In the genomic region with DNA sequence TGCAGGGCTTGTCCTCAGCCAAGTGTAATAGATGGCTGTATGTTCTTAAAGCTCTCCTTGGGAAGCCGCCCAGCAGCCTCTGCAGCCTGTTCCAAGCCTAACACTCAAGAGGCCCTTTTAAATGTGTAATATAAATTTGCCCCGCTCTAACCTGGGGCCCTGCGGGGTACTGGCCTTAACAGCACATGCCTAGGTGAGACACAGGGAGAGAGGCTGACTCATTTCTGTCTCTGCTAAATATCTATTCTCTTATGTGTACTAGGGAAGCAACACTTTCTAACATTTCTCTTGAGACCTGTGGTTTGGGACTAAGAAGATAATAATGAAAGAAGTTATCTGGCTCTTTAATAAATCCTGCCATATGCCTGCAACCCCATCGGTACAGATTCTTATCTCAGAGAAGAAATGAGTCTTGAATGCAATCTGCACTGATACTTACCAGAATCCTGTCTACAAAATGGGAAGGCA, we compare ENCODE assay signal across 12 cellular contexts. TPM values are rescaled to one million over a fixed set of nuclear protein-coding genes. Genes with fewer than 3 reads are reported as not detected.
DNase-seq lines count a peak whose midpoint lies in the region; ATAC-seq and TF ChIP-seq lines count a peak whose summit lies in the region.
"Had no signal": no experiment of that assay in that cellular context is flagged by ENCODE, and none has a peak within 500 bp of the region (broad histone marks: within the 10 kb centered on the region; RNA-seq: fewer than 3 reads in every experiment).

No MANE protein-coding gene starts in this region.

- peaks cover 6% of the 10 kb centered on the region for H3K36me3 Mint-ChIP-seq in MCF 10A (ENCODE audit: insufficient read depth, unreplicated experiment)

- no peaks in the 10 kb centered on the region for H3K36me3 ChIP-seq in breast epithelium
- no peaks in the 10 kb centered on the region for H3K36me3 ChIP-seq in fibroblast of lung (ENCODE audit: control insufficient read depth, insufficient read depth, low read length)
- H3K36me3 ChIP-seq in upper lobe of right lung: no peaks in the 10 kb centered on the region
- H3K36me3 ChIP-seq: tibial nerve had no signal

- ATAC-seq in HG03565 (IDR thresholded peaks at IDR 0.05; ENCODE audit: unreplicated experiment): peak; percentile 82
- ATAC-seq in upper lobe of right lung: peak; percentile 75
- ATAC-seq in left lobe of liver: no peak

- DNase-seq in MCF 10A (ENCODE audit: unreplicated experiment) (peak; percentile 75), breast epithelium (ENCODE audit: low spot score in 2 of 2) (no peak), fibroblast of lung (ENCODE audit: low read depth in 2 of 2) (peak; percentile 78 to 85), upper lobe of right lung (peak; percentile 70), left lobe of liver (ENCODE audit: low spot score) (no peak), cerebellar cortex (ENCODE audit: low spot score) (no peak)
- DNase-seq in activated CD4-positive, alpha-beta T cell treated with anti-CD3 and anti-CD28 coated beads, Interleukin-2, amount 50 U/mL, for 48 hours: no peak
- DNase-seq: ACHN; activated CD4-positive, alpha-beta T cell treated with anti-CD3 and anti-CD28 coated beads, Interleukin-2, amount 50 U/mL, for 4 hours had no signal

- H3K9ac ChIP-seq in fibroblast of lung (ENCODE audit: insufficient read depth, low read length): no peak overlapping the region

- BruUV-seq in MCF 10A (replicated peaks; lab: Mats Ljungman, UMichigan): no TSS peak

- intact Hi-C loops in MCF 10A (cut with micrococcal nuclease) (no loop called here), breast epithelium (cut with DNase I; ENCODE audit: low total_unique reads) (no loop called here), upper lobe of right lung (cut with DNase I) (no loop called here)

- POLR2A ChIA-PET in MCF 10A (lab: Yijun Ruan, JAX): interaction anchor here (0.6 to 39.3 kb wide), 5 partner anchors 4 to 519 kb away, joined by 3 to 1604 read pairs (median 5); a partner anchor contains a TSS

- H3K27ac Mint-ChIP-seq in MCF 10A (ENCODE audit: low read depth, unreplicated experiment): peak overlapping the region; percentile 88

- no peaks in the 10 kb centered on the region for H3K9me3 Mint-ChIP-seq in MCF 10A (ENCODE audit: unreplicated experiment)
- H3K9me3 Mint-ChIP-seq: central memory CD8-positive, alpha-beta T cell had no signal

- no peak overlapping the region for H3K27ac ChIP-seq in breast epithelium
- no peak overlapping the region for H3K27ac ChIP-seq in fibroblast of lung (ENCODE audit: insufficient read depth, low read length)
- peak overlapping the region; percentile 7 for H3K27ac ChIP-seq in upper lobe of right lung

- CTCF ChIA-PET in MCF 10A (lab: Yijun Ruan, JAX): interaction anchor here (0.7 to 13.4 kb wide), 3 partner anchors 8 to 19 kb away, joined by 3 to 171 read pairs (median 7); a partner anchor contains a TSS

- TF ChIP-seq CTCF in MCF 10A (IDR thresholded peaks at IDR 0.05; ENCODE audit: unreplicated experiment) (no peak), breast epithelium (IDR thresholded peaks at IDR 0.05) (no peak), fibroblast of lung (conservative IDR thresholded peaks at IDR 0.05 in 1 of 2, IDR thresholded peaks at IDR 0.05 in 1 of 2; ENCODE audit: low read depth in 1 of 2, low read length in 2 of 2) (no peak), upper lobe of right lung (IDR thresholded peaks at IDR 0.05) (no peak)

- H3K27me3 ChIP-seq in breast epithelium (no peaks in the 10 kb centered on the region), fibroblast of lung (ENCODE audit: control insufficient read depth, insufficient read depth, low read length) (no peaks in the 10 kb centered on the region), upper lobe of right lung (no peaks in the 10 kb centered on the region)
- H3K27me3 ChIP-seq: tibial nerve had no signal

- peaks cover 75% of the 10 kb centered on the region for H3K4me1 Mint-ChIP-seq in MCF 10A (ENCODE audit: insufficient read depth, unreplicated experiment)

- peak overlapping the region; percentile 18 for H3K4me2 ChIP-seq in fibroblast of lung (ENCODE audit: extremely low read depth, insufficient read depth, low read length)

- no peaks in the 10 kb centered on the region for H3K79me2 ChIP-seq in fibroblast of lung (ENCODE audit: control insufficient read depth, insufficient read depth, low read length)

- H3K4me1 ChIP-seq in breast epithelium (no peaks in the 10 kb centered on the region), fibroblast of lung (ENCODE audit: control insufficient read depth, extremely low read depth, insufficient read depth, low read length) (peaks cover 29% of the 10 kb centered on the region), upper lobe of right lung (peaks cover 48% of the 10 kb centered on the region)

- H4K20me1 ChIP-seq in fibroblast of lung (ENCODE audit: control insufficient read depth, extremely low read depth, insufficient read depth, low read length): no peaks in the 10 kb centered on the region

- peak overlapping the region; percentile 19 for H3K4me3 Mint-ChIP-seq in MCF 10A (ENCODE audit: unreplicated experiment)
- H3K4me3 Mint-ChIP-seq: central memory CD8-positive, alpha-beta T cell had no signal

- no peak for TF ChIP-seq POLR2A in breast epithelium (IDR thresholded peaks at IDR 0.05)

- no peak overlapping the region for H3K4me3 ChIP-seq in breast epithelium
- no peak overlapping the region for H3K4me3 ChIP-seq in fibroblast of lung (replicated peaks in 1 of 4; ENCODE audit: control extremely low read depth in 1 of 4, insufficient read depth in 1 of 4, low read depth in 3 of 4, low read length in 4 of 4)
- no peak overlapping the region for H3K4me3 ChIP-seq in upper lobe of right lung
- H3K4me3 ChIP-seq: tibial nerve had no signal

- H2AFZ ChIP-seq in fibroblast of lung (ENCODE audit: low read length): no peak overlapping the region

- H3K9me3 ChIP-seq in breast epithelium: no peaks in the 10 kb centered on the region
- H3K9me3 ChIP-seq in fibroblast of lung (ENCODE audit: control insufficient read depth, insufficient read depth, low read depth, low read length): no peaks in the 10 kb centered on the region
- H3K9me3 ChIP-seq in upper lobe of right lung: no peaks in the 10 kb centered on the region
- H3K9me3 ChIP-seq: tibial nerve had no signal

- H3K27me3 Mint-ChIP-seq in MCF 10A (ENCODE audit: insufficient read depth, unreplicated experiment): no peaks in the 10 kb centered on the region

RNA-seq across cellular contexts. Expression of a gene that starts 14.7 kb away (rescaled TPM):
- total RNA-seq in MCF 10A (2022): 623 and 892 TPM in 2 replicates
- total RNA-seq in breast epithelium: 100 to 1,000 TPM in 1 of 3 donors, 10 to 100 TPM in 2; 40.4 to 145 (median 45.2) TPM
- total RNA-seq in fibroblast of lung: 270 and 398 TPM in 2 replicates
- polyA plus RNA-seq in fibroblast of lung: 525 and 889 TPM in 2 replicates
- 631 and 968 TPM in 2 replicates for polyA plus RNA-seq in fibroblast of lung (2012)
- 379 and 787 TPM in 2 replicates for polyA minus RNA-seq in fibroblast of lung (ENCODE audit: low replicate concordance)
- total RNA-seq in upper lobe of right lung: 96.7 TPM
- 49.3 TPM for total RNA-seq in left lobe of liver

RNA-seq across cellular contexts. Expression of a gene that starts 59.3 kb away (rescaled TPM):
- total RNA-seq in MCF 10A (2022) (not detected in 2 replicates), breast epithelium (not detected), fibroblast of lung (not detected in 2 replicates), upper lobe of right lung (not detected), left lobe of liver (6.5 TPM)
- not detected in 2 replicates for polyA plus RNA-seq in fibroblast of lung
- not detected in 2 replicates for polyA plus RNA-seq in fibroblast of lung (2012)
- not detected in 2 replicates for polyA minus RNA-seq in fibroblast of lung (ENCODE audit: low replicate concordance)
- total RNA-seq: tibial nerve had no signal

Comparison
In these comparisons a context has a peak if more than half of its experiments do, and no peak if none do; other contexts are left out.
1. DNase-seq: peak in MCF 10A (single experiment), fibroblast of lung (2 of 2) and upper lobe of right lung (single experiment); none in breast epithelium (0 of 2), left lobe of liver (single experiment), cerebellar cortex (single experiment) and activated CD4-positive, alpha-beta T cell treated with anti-CD3 and anti-CD28 coated beads, Interleukin-2, amount 50 U/mL, for 48 hours (0 of 2).